1 cellular context compared by ENCODE assay signal in genomic region chr10:69392481-69393000, GRCh38.
TF ChIP-seq lines count a peak whose summit lies in the region.

No MANE protein-coding gene starts in this region.

TF ChIP-seq in GM12878, 131 proteins besides CTCF, POLR2A, EP300 and RAD21 (continued from another document and continues in another):
- TF ChIP-seq CBX5 (IDR thresholded peaks at IDR 0.05; ENCODE audit: low read depth) (no peak), CBFB (IDR thresholded peaks at IDR 0.05; ENCODE audit: low read depth) (no peak), POLR2AphosphoS5 (IDR thresholded peaks at IDR 0.05; ENCODE audit: low read length) (no peak), BCLAF1 (IDR thresholded peaks at IDR 0.05) (no peak), WRNIP1 (IDR thresholded peaks at IDR 0.05; ENCODE audit: borderline replicate concordance, low read depth, low read length) (peak; percentile 85; the same call in 1 of the 2 replicates), RCOR1 (conservative IDR thresholded peaks at IDR 0.05; ENCODE audit: low read depth, low read length) (no peak), ZNF274 (IDR thresholded peaks at IDR 0.05; ENCODE audit: insufficient read depth, insufficient read length) (no peak), FOS (IDR thresholded peaks at IDR 0.05; ENCODE audit: borderline replicate concordance, extremely low read depth, insufficient read length) (no peak), SIN3A (IDR thresholded peaks at IDR 0.05; ENCODE audit: low read depth, low read length) (no peak), USF1 (IDR thresholded peaks at IDR 0.05; ENCODE audit: borderline replicate concordance, extremely low read length, insufficient read depth, low read depth, low read length) (no peak), LARP7 (IDR thresholded peaks at IDR 0.05) (no peak), HCFC1 (IDR thresholded peaks at IDR 0.05; ENCODE audit: low read length) (no peak), ZBTB33 (IDR thresholded peaks at IDR 0.05) (no peak), TBL1XR1 (IDR thresholded peaks at IDR 0.05; ENCODE audit: low read depth, low read length) (no peak), RELA (IDR thresholded peaks at IDR 0.05; ENCODE audit: borderline replicate concordance, partially characterized antibody) (peak; percentile 46), POU2F2 (IDR thresholded peaks at IDR 0.05; ENCODE audit: borderline replicate concordance, low read depth, low read length) (0 out of 3 replicates have a peak, but pooled peaks have one; percentile 47), ZBED1 (IDR thresholded peaks at IDR 0.05; ENCODE audit: borderline replicate concordance) (no peak), ETV6 (conservative IDR thresholded peaks at IDR 0.05 in 1 of 2, IDR thresholded peaks at IDR 0.05 in 1 of 2; ENCODE audit: borderline replicate concordance in 1 of 2, low read depth in 1 of 2) (no peak), HDAC2 (IDR thresholded peaks at IDR 0.05) (no peak), SRF (IDR thresholded peaks at IDR 0.05; ENCODE audit: low read depth in 2 of 2, low read length in 2 of 2) (no peak), STAT3 (IDR thresholded peaks at IDR 0.05; ENCODE audit: low read depth, low read length) (no peak), MLLT1 (IDR thresholded peaks at IDR 0.05) (no peak), BHLHE40 (IDR thresholded peaks at IDR 0.05; ENCODE audit: borderline replicate concordance in 1 of 2, low read depth in 2 of 2, low read length in 1 of 2) (0 out of 4 replicates have a peak, but pooled peaks of 1 of the 2 experiments have one; percentile 21), IKZF2 (IDR thresholded peaks at IDR 0.05) (no peak), SREBF2 (IDR thresholded peaks at IDR 0.05; ENCODE audit: low read length) (no peak), CREB1 (IDR thresholded peaks at IDR 0.05; ENCODE audit: low read depth) (no peak), JUNB (IDR thresholded peaks at IDR 0.05) (no peak), PAX5 (IDR thresholded peaks at IDR 0.05; ENCODE audit: borderline replicate concordance, low read depth, low read length) (no peak), MAX (IDR thresholded peaks at IDR 0.05; ENCODE audit: low read depth, low read length) (0 out of 2 replicates have a peak, but pooled peaks have one; percentile 24), TCF7 (IDR thresholded peaks at IDR 0.05; ENCODE audit: borderline replicate concordance) (no peak), NFIC (IDR thresholded peaks at IDR 0.05; ENCODE audit: low read depth, low read length) (no peak), SMAD5 (IDR thresholded peaks at IDR 0.05; ENCODE audit: low read depth) (no peak), CREM (IDR thresholded peaks at IDR 0.05; ENCODE audit: low read depth) (no peak), CEBPB (IDR thresholded peaks at IDR 0.05; ENCODE audit: borderline replicate concordance in 1 of 2, low read depth in 2 of 2, low read length in 2 of 2) (peak in 1 of 2 experiments; percentile 83; a peak in 1 of 4 replicates), NKRF (conservative IDR thresholded peaks at IDR 0.05) (no peak), KDM1A (IDR thresholded peaks at IDR 0.05; ENCODE audit: borderline replicate concordance) (no peak), ZNF687 (IDR thresholded peaks at IDR 0.05) (no peak), POLR2AphosphoS2 (IDR thresholded peaks at IDR 0.05; ENCODE audit: low read depth, low read length) (no peak), CHD1 (IDR thresholded peaks at IDR 0.05; ENCODE audit: low read depth, low read length) (no peak), SIX5 (IDR thresholded peaks at IDR 0.05; ENCODE audit: low read depth, low read length, severe bottlenecking) (no peak), MEF2A (IDR thresholded peaks at IDR 0.05; ENCODE audit: insufficient read depth, low read depth, low read length) (no peak), IRF4 (IDR thresholded peaks at IDR 0.05; ENCODE audit: low read depth, low read length) (peak; percentile 35; the same call in 1 of the 2 replicates), GABPA (IDR thresholded peaks at IDR 0.05; ENCODE audit: low read depth) (no peak), NR2F1 (conservative IDR thresholded peaks at IDR 0.05) (no peak), SMAD1 (IDR thresholded peaks at IDR 0.05; ENCODE audit: low read depth, partially characterized antibody) (no peak), BMI1 (IDR thresholded peaks at IDR 0.05; ENCODE audit: borderline replicate concordance) (no peak), SUPT20H (IDR thresholded peaks at IDR 0.05; ENCODE audit: borderline replicate concordance, control insufficient read depth, low read depth, low read length) (no peak), JUND (IDR thresholded peaks at IDR 0.05; ENCODE audit: low read depth, low read length) (no peak), FOXM1 (IDR thresholded peaks at IDR 0.05; ENCODE audit: low read depth, low read length) (peak; percentile 53; the same call in 1 of the 2 replicates), NBN (IDR thresholded peaks at IDR 0.05) (no peak), ATF2 (IDR thresholded peaks at IDR 0.05; ENCODE audit: low read length) (no peak), HDGF (IDR thresholded peaks at IDR 0.05) (0 out of 2 replicates have a peak, but pooled peaks have one; percentile 71), ZZZ3 (IDR thresholded peaks at IDR 0.05; ENCODE audit: control insufficient read depth, insufficient read length, low read depth) (no peak), RELB (IDR thresholded peaks at IDR 0.05; ENCODE audit: low read depth) (0 out of 2 replicates have a peak, but pooled peaks have one; percentile 11), KAT2A (conservative IDR thresholded peaks at IDR 0.05; ENCODE audit: control insufficient read depth, low read depth, low read length) (no peak)
